Comparison of ENCODE assay signal across 2 cellular contexts in the genomic region with DNA sequence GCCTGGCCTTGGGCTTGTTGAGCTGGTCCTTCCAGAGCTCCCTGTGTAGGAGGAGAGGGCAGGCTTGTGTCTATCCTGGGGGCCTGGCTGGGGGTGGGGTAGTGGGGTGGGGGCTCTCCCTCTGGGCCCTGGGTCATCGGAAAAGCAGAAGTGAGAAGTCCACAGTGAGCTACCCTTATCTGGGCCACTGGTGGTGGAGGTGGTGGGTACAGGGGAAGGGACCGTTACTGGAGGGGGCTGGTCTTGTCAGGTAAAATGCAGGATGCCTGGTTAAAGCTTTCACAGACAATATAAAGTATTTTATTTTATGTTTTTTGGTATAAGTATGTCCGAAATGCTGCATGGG.
TF ChIP-seq lines count a peak whose summit lies in the region.

No MANE protein-coding gene starts in this region.

TF ChIP-seq in liver, 16 proteins besides CTCF, POLR2A, EP300 and RAD21:
- TF ChIP-seq NR2F2 (IDR thresholded peaks at IDR 0.05) (no peak), TAF1 (conservative IDR thresholded peaks at IDR 0.05) (no peak), RXRA (IDR thresholded peaks at IDR 0.05) (no peak), JUND (IDR thresholded peaks at IDR 0.05) (no peak), FOXA2 (IDR thresholded peaks at IDR 0.05) (no peak), FOXA1 (IDR thresholded peaks at IDR 0.05) (no peak), HNF4A (conservative IDR thresholded peaks at IDR 0.05) (no peak), YY1 (IDR thresholded peaks at IDR 0.05) (no peak), GABPA (IDR thresholded peaks at IDR 0.05 in 1 of 2, conservative IDR thresholded peaks at IDR 0.05 in 1 of 2) (no peak), HNF4G (IDR thresholded peaks at IDR 0.05) (no peak), EGR1 (IDR thresholded peaks at IDR 0.05; ENCODE audit: low read depth in 2 of 2) (no peak)
- TF ChIP-seq, protein P1, sequence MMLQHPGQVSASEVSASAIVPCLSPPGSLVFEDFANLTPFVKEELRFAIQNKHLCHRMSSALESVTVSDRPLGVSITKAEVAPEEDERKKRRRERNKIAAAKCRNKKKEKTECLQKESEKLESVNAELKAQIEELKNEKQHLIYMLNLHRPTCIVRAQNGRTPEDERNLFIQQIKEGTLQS (IDR thresholded peaks at IDR 0.05): no peak
- TF ChIP-seq, protein P2, sequence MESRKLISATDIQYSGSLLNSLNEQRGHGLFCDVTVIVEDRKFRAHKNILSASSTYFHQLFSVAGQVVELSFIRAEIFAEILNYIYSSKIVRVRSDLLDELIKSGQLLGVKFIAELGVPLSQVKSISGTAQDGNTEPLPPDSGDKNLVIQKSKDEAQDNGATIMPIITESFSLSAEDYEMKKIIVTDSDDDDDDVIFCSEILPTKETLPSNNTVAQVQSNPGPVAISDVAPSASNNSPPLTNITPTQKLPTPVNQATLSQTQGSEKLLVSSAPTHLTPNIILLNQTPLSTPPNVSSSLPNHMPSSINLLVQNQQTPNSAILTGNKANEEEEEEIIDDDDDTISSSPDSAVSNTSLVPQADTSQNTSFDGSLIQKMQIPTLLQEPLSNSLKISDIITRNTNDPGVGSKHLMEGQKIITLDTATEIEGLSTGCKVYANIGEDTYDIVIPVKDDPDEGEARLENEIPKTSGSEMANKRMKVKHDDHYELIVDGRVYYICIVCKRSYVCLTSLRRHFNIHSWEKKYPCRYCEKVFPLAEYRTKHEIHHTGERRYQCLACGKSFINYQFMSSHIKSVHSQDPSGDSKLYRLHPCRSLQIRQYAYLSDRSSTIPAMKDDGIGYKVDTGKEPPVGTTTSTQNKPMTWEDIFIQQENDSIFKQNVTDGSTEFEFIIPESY (IDR thresholded peaks at IDR 0.05): no peak
- TF ChIP-seq, protein P3, sequence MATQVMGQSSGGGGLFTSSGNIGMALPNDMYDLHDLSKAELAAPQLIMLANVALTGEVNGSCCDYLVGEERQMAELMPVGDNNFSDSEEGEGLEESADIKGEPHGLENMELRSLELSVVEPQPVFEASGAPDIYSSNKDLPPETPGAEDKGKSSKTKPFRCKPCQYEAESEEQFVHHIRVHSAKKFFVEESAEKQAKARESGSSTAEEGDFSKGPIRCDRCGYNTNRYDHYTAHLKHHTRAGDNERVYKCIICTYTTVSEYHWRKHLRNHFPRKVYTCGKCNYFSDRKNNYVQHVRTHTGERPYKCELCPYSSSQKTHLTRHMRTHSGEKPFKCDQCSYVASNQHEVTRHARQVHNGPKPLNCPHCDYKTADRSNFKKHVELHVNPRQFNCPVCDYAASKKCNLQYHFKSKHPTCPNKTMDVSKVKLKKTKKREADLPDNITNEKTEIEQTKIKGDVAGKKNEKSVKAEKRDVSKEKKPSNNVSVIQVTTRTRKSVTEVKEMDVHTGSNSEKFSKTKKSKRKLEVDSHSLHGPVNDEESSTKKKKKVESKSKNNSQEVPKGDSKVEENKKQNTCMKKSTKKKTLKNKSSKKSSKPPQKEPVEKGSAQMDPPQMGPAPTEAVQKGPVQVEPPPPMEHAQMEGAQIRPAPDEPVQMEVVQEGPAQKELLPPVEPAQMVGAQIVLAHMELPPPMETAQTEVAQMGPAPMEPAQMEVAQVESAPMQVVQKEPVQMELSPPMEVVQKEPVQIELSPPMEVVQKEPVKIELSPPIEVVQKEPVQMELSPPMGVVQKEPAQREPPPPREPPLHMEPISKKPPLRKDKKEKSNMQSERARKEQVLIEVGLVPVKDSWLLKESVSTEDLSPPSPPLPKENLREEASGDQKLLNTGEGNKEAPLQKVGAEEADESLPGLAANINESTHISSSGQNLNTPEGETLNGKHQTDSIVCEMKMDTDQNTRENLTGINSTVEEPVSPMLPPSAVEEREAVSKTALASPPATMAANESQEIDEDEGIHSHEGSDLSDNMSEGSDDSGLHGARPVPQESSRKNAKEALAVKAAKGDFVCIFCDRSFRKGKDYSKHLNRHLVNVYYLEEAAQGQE (IDR thresholded peaks at IDR 0.05): no peak
- TF ChIP-seq, protein P4, sequence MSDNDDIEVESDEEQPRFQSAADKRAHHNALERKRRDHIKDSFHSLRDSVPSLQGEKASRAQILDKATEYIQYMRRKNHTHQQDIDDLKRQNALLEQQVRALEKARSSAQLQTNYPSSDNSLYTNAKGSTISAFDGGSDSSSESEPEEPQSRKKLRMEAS (IDR thresholded peaks at IDR 0.05): no peak

TF ChIP-seq in HepG2, 621 proteins besides CTCF, POLR2A, EP300 and RAD21:
- TF ChIP-seq ZNF136 (CRISPR knock-in tag; IDR thresholded peaks at IDR 0.05; ENCODE audit: low read depth) (no peak), ZNF263 (CRISPR knock-in tag; IDR thresholded peaks at IDR 0.05) (no peak), SMYD3 (CRISPR knock-in tag; IDR thresholded peaks at IDR 0.05) (no peak)
- TF ChIP-seq, protein P5, sequence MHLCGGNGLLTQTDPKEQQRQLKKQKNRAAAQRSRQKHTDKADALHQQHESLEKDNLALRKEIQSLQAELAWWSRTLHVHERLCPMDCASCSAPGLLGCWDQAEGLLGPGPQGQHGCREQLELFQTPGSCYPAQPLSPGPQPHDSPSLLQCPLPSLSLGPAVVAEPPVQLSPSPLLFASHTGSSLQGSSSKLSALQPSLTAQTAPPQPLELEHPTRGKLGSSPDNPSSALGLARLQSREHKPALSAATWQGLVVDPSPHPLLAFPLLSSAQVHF (CRISPR knock-in tag; IDR thresholded peaks at IDR 0.05): no peak
